In genomic region chr11:15745266-15745665, GRCh38 we compare ENCODE assay signal across 16 cellular contexts.
"Had no signal": no experiment of that assay in that cellular context is flagged by ENCODE, and none has a peak within 500 bp of the region (broad histone marks: within the 10 kb centered on the region; RNA-seq: fewer than 3 reads in every experiment).

No MANE protein-coding gene starts in this region.

- H3K27me3 ChIP-seq: right atrium auricular region, tibial artery had no signal

- DNase-seq: activated CD4-positive, alpha-beta memory T cell treated with anti-CD3 and anti-CD28 coated beads, Interleukin-2, amount 10 ng/mL, durations not matched to agents 7 days and 5 days; activated CD4-positive, alpha-beta T cell treated with anti-CD3 and anti-CD28 coated beads for 36 hours; activated gamma-delta T cell treated with Interleukin-2 at 50 U/mL for 16 hours; activated naive CD8-positive, alpha-beta T cell treated with anti-CD3 and anti-CD28 coated beads for 36 hours; activated T-cell treated with anti-CD3 and anti-CD28 coated beads, Interleukin-2, amount 50 U/mL, for 48 hours; effector memory CD4-positive, alpha-beta T cell; erythroblast; lower lobe of right lung; naive thymus-derived CD8-positive, alpha-beta T cell; nucleus accumbens; T-cell; tibial artery; WERI-Rb-1 had no signal

- ATAC-seq: activated CD4-positive, alpha-beta T cell treated with anti-CD3 and anti-CD28 coated beads for 36 hours; lower lobe of right lung; naive thymus-derived CD8-positive, alpha-beta T cell; T-cell had no signal

- H3K4me1 ChIP-seq: lower lobe of right lung, right atrium auricular region, tibial artery had no signal

- H3K4me3 ChIP-seq: coronary artery, lower lobe of right lung, right atrium auricular region, skin epidermis, tibial artery had no signal

- H3K9me3 ChIP-seq: lower lobe of right lung, right atrium auricular region, tibial artery had no signal

- H3K27ac ChIP-seq: coronary artery, lower lobe of right lung, right atrium auricular region, skin epidermis, tibial artery, WERI-Rb-1 had no signal

- H3K36me3 ChIP-seq: lower lobe of right lung, right atrium auricular region, tibial artery, WERI-Rb-1 had no signal
